In genomic region chr6:53752856-53753255, GRCh38 we compare ENCODE assay signal across 17 cellular contexts. TPM values are rescaled to one million over a fixed set of nuclear protein-coding genes. Genes with fewer than 3 reads are reported as not detected.
DNase-seq lines count a peak whose midpoint lies in the region; TF ChIP-seq lines count a peak whose summit lies in the region.
"Had no signal": no experiment of that assay in that cellular context is flagged by ENCODE, and none has a peak within 500 bp of the region (broad histone marks: within the 10 kb centered on the region; RNA-seq: fewer than 3 reads in every experiment).

No MANE protein-coding gene starts in this region.

- H3K9me3 ChIP-seq in AG04450 (ENCODE audit: control insufficient read depth, insufficient read depth, low read length) (no peaks in the 10 kb centered on the region), mammary epithelial cell (replicated peaks; ENCODE audit: insufficient read depth, low read length) (no peaks in the 10 kb centered on the region), endodermal cell (ENCODE audit: control insufficient read depth, low read length) (no peaks in the 10 kb centered on the region)
- H3K9me3 ChIP-seq: body of pancreas, stomach had no signal

- no peaks in the 10 kb centered on the region for H3K27me3 ChIP-seq in AG04450 (ENCODE audit: control insufficient read depth, insufficient read depth, low read length)
- H3K27me3 ChIP-seq in mammary epithelial cell (ENCODE audit: insufficient read depth, low read length) = no peaks in the 10 kb centered on the region
- H3K27me3 ChIP-seq in endodermal cell (ENCODE audit: control insufficient read depth, insufficient read depth, low read length, poor library complexity, severe bottlenecking) = no peaks in the 10 kb centered on the region
- H3K27me3 ChIP-seq: body of pancreas, stomach had no signal

- 39% methylated on average over 4 of the region's 4 CpGs for WGBS in mammary epithelial cell (ENCODE audit: low coverage, missing lambda C conversion rate)
- 93 to 100% methylated on average over 1 to 4 of the region's 4 CpGs for whole genome bisulfite sequencing in endodermal cell (ENCODE audit: insufficient coverage in 1 of 2, insufficient read length in 1 of 2), 2 experiments

- peak overlapping the region; percentile 67 for H3K4me2 ChIP-seq in mammary epithelial cell (ENCODE audit: insufficient read depth, low read depth, low read length)

- H3K4me1 ChIP-seq in mammary epithelial cell (ENCODE audit: insufficient read depth, low read length) (peaks cover 22% of the 10 kb centered on the region), endodermal cell (ENCODE audit: control insufficient read depth, insufficient read depth, low read length) (no peaks in the 10 kb centered on the region)
- H3K4me1 ChIP-seq: body of pancreas, stomach had no signal

- H3K36me3 ChIP-seq in mammary epithelial cell (ENCODE audit: insufficient read depth, low read length) = no peaks in the 10 kb centered on the region
- no peaks in the 10 kb centered on the region for H3K36me3 ChIP-seq in endodermal cell (ENCODE audit: control insufficient read depth, insufficient read depth, low read length)
- H3K36me3 ChIP-seq: stomach had no signal

- H3K27ac Mint-ChIP-seq in endodermal cell = no peak overlapping the region
- H3K27ac Mint-ChIP-seq: activated T-helper 2 cell treated with anti-CD3 and anti-CD28 coated beads, Interferon-gamma antibody, Interleukin-2, Interleukin-4, amounts not matched to agents 10 μg/mL and 5 μg/mL and 100 μg/mL, durations not matched to agents 14 hours and 24 hours and 36 hours; effector memory CD8-positive, alpha-beta T cell had no signal

- no peaks in the 10 kb centered on the region for H4K20me1 ChIP-seq in mammary epithelial cell (ENCODE audit: insufficient read depth, low read length)

- peaks cover 2% of the 10 kb centered on the region for H3K4me1 Mint-ChIP-seq in endodermal cell

- dilution Hi-C loops in mammary epithelial cell (cut with HindIII; ENCODE audit: low sequenced_read_pairs) = no loop called here

- DNase-seq in AG04450 (ENCODE audit: low read depth, low spot score) = peak; percentile 7
- DNase-seq in HT1080 (ENCODE audit: low read depth) = peak; percentile 64
- DNase-seq in mammary epithelial cell = peak; percentile 76
- DNase-seq in hepatic stellate cell (ENCODE audit: low spot score) = peak; percentile 48
- DNase-seq in NCI-H2081 treated with DMSO at 0.1 percent for 48 hours (lab: John Stamatoyannopoulos, UW) = no peak
- no peak for DNase-seq in GM19238 (ENCODE audit: insufficient read length, low spot score)
- DNase-seq in stimulated activated CD4-positive, alpha-beta T cell treated with anti-CD3 and anti-CD28 coated beads, Interleukin-15, amount 100 ng/mL, for 24 hours = no peak
- no peak for DNase-seq in endodermal cell
- DNase-seq: body of pancreas; DMS 273 treated with DMSO at 0.1 percent for 48 hours; effector memory CD8-positive, alpha-beta T cell; Karpas-422; mesendoderm; NCI-H1694 treated with DMSO at 0.1 percent for 48 hours; SIG-M5; stomach had no signal

- H3K9me3 Mint-ChIP-seq in endodermal cell = no peaks in the 10 kb centered on the region
- H3K9me3 Mint-ChIP-seq: activated T-helper 2 cell treated with anti-CD3 and anti-CD28 coated beads, Interferon-gamma antibody, Interleukin-2, Interleukin-4, amounts not matched to agents 10 μg/mL and 5 μg/mL and 100 μg/mL, durations not matched to agents 14 hours and 24 hours and 36 hours; effector memory CD8-positive, alpha-beta T cell had no signal

- CTCF ChIA-PET in AG04450 (lab: Charles Lee) (interaction anchor here (1.1 to 2.7 kb wide), 4 partner anchors 24 to 259 kb away, joined by 4 to 20 read pairs (median 10); no protein-coding TSS in a partner anchor), mammary epithelial cell (lab: Charles Lee; ENCODE audit: low non-redundant PET) (interaction anchor here (0.6 to 1.2 kb wide), 3 partner anchors 26 to 173 kb away, joined by 3 to 7 read pairs (median 4); partner anchors contain the start of gene LRRC1)

- no peak overlapping the region for H3K9ac ChIP-seq in mammary epithelial cell (ENCODE audit: insufficient read depth, low read length)
- H3K9ac ChIP-seq in endodermal cell (ENCODE audit: extremely low read depth, low read length, poor library complexity, severe bottlenecking) = no peak overlapping the region

- H3K27me3 Mint-ChIP-seq in endodermal cell (ENCODE audit: insufficient read depth) = no peaks in the 10 kb centered on the region

- H3K4me3 ChIP-seq in AG04450 (ENCODE audit: low read depth, low read length) = no peak overlapping the region
- H3K4me3 ChIP-seq in mammary epithelial cell (replicated peaks in 1 of 3; ENCODE audit: insufficient read depth in 1 of 3, low read depth in 2 of 3, low read length in 3 of 3) = no peak overlapping the region
- no peak overlapping the region for H3K4me3 ChIP-seq in endodermal cell (ENCODE audit: low read length)
- H3K4me3 ChIP-seq: body of pancreas, stomach had no signal

- H2AFZ ChIP-seq in mammary epithelial cell (ENCODE audit: low read depth, low read length) = peak overlapping the region; percentile 73

- H3K27ac ChIP-seq in AG04450 (ENCODE audit: low read depth, low read length) (no peak overlapping the region), mammary epithelial cell (ENCODE audit: insufficient read depth, low read depth, low read length) (peak overlapping the region; percentile 86), endodermal cell (ENCODE audit: low read depth, low read length) (no peak overlapping the region)
- H3K27ac ChIP-seq: body of pancreas, stomach had no signal

- no peaks in the 10 kb centered on the region for H3K36me3 Mint-ChIP-seq in endodermal cell (ENCODE audit: low read depth)

- POLR2A ChIA-PET in AG04450 (lab: Yijun Ruan, JAX) = interaction anchor here (1.5 kb wide), 1 partner anchor 42 kb away, joined by 4 read pairs; the partner anchor contains the start of gene LRRC1

- no peak overlapping the region for H3K4me3 Mint-ChIP-seq in endodermal cell
- H3K4me3 Mint-ChIP-seq: effector memory CD8-positive, alpha-beta T cell had no signal

- no peaks in the 10 kb centered on the region for H3K79me2 ChIP-seq in mammary epithelial cell (ENCODE audit: insufficient read depth, low read length)

- BruUV-seq in mammary epithelial cell (replicated peaks; lab: Mats Ljungman, UMichigan) = no TSS peak

- intact Hi-C loops in mammary epithelial cell (cut with micrococcal nuclease) = loop anchor here (2.0 kb wide), 1 partner anchor 18 kb away; no protein-coding TSS in a partner anchor

- TF ChIP-seq CTCF in AG04450 (IDR thresholded peaks at IDR 0.05; ENCODE audit: low read depth, low read length) (no peak), mammary epithelial cell (conservative IDR thresholded peaks at IDR 0.05 in 1 of 2, IDR thresholded peaks at IDR 0.05 in 1 of 2; ENCODE audit: extremely low read depth in 1 of 2, insufficient read depth in 1 of 2, low read depth in 1 of 2, low read length in 2 of 2) (no peak), endodermal cell (conservative IDR thresholded peaks at IDR 0.05) (no peak)

- in situ Hi-C loops in mammary epithelial cell (cut with MboI; ENCODE audit: low sequenced_read_pairs in 2 of 2) = no loop called here

RNA-seq across cellular contexts. Expression of gene LRRC1, which starts 41.9 kb away (rescaled TPM):
- polyA plus RNA-seq in AG04450 (2011; rRNA removed) (11.5 and 13.9 TPM in 2 replicates), mammary epithelial cell (12.4 TPM)
- polyA minus RNA-seq in AG04450 (2011; rRNA and poly(A)+ RNA removed) = 12.2 and 14.0 TPM in 2 replicates
- total RNA-seq in HT1080 (2014; rRNA removed; shearing (Covaris generic)) = 4.7 and 6.1 TPM in 2 replicates
- polyA plus RNA-seq in HT1080 (2015; cell fraction: cytosol; rRNA removed) = 4.5 and 4.9 TPM in 2 replicates
- 5.1 and 9.3 TPM in 2 replicates for polyA plus RNA-seq in HT1080 (2015; cell fraction: nucleus; rRNA removed)
- total RNA-seq in mammary epithelial cell (10 to 100 TPM; 18.2 to 19.2 TPM), endodermal cell (10 to 100 TPM; 14.1 to 15.3 TPM)
- 11.6 TPM for polyA minus RNA-seq in mammary epithelial cell
- polyA plus RNA-seq in endodermal cell (2013, experiment 1 of 2) = 12.7 TPM
- 8.8 TPM for polyA plus RNA-seq in endodermal cell (2013, experiment 2 of 2)

Comparison
In these comparisons a context has a peak if more than half of its experiments do, and no peak if none do; other contexts are left out.
1. DNase-seq: peak in AG04450 (single experiment), HT1080 (single experiment), mammary epithelial cell (single experiment) and hepatic stellate cell (single experiment); none in NCI-H2081 treated with DMSO at 0.1 percent for 48 hours (single experiment), GM19238 (single experiment), stimulated activated CD4-positive, alpha-beta T cell treated with anti-CD3 and anti-CD28 coated beads, Interleukin-15, amount 100 ng/mL, for 24 hours (single experiment) and endodermal cell (single experiment).